1 cellular context compared by ENCODE assay signal in the genomic region with DNA sequence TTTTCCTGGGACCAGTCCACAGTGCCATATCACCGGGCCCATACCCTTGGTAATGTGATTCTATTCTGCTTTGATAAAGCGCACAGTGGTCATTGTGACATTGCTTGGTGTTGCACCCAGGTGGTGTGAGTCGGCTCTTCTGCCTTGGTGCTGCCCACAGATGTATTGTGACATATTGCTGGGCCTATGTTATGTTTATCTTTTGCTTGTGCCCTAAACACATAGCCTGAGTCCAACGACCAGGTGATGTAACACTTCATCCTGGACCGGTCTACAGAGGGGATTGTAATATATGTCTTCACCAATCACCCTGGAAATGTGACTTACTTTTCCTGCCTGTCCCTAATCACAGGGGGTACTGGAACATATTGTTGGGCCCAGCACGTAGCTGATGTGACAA.
A peak's percentile ranks its signal among the peaks of the same experiment; 100 is the strongest.
TF ChIP-seq lines count a peak whose summit lies in the region.

No MANE protein-coding gene starts in this region.

TF ChIP-seq in HepG2, 621 proteins besides CTCF, POLR2A, EP300 and RAD21 (continued from another document and continues in another):
- TF ChIP-seq, protein P1, sequence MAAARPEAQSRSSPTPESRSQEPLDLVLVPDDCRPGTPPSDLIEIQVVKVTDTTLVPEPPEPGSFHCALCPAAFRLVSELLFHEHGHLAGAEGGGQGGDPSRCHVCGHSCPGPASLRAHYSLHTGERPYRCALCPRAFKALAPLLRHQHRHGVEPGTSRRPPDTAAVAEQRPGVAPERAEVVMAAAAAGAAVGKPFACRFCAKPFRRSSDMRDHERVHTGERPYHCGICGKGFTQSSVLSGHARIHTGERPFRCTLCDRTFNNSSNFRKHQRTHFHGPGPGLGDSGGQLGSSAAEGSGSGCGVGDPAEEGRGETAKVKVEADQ (CRISPR knock-in tag; IDR thresholded peaks at IDR 0.05; ENCODE audit: borderline replicate concordance), result no peak
- TF ChIP-seq, protein P2, sequence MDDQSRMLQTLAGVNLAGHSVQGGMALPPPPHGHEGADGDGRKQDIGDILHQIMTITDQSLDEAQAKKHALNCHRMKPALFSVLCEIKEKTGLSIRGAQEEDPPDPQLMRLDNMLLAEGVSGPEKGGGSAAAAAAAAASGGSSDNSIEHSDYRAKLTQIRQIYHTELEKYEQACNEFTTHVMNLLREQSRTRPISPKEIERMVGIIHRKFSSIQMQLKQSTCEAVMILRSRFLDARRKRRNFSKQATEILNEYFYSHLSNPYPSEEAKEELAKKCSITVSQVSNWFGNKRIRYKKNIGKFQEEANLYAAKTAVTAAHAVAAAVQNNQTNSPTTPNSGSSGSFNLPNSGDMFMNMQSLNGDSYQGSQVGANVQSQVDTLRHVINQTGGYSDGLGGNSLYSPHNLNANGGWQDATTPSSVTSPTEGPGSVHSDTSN (CRISPR knock-in tag; IDR thresholded peaks at IDR 0.05; ENCODE audit: borderline replicate concordance), result no peak
- TF ChIP-seq SMC3 (IDR thresholded peaks at IDR 0.05; ENCODE audit: low read length) (peak; percentile 51), TARDBP (CRISPR knock-in tag; IDR thresholded peaks at IDR 0.05) (0 out of 2 replicates have a peak, but pooled peaks have one; percentile 20), CCDC6 (CRISPR knock-in tag; IDR thresholded peaks at IDR 0.05) (peak; percentile 48; the same call in 1 of the 2 replicates), NONO (IDR thresholded peaks at IDR 0.05) (no peak), NONO (CRISPR knock-in tag; conservative IDR thresholded peaks at IDR 0.05) (0 out of 2 replicates have a peak, but pooled peaks have one; percentile 37), FOXJ3 (CRISPR knock-in tag; IDR thresholded peaks at IDR 0.05; ENCODE audit: borderline replicate concordance) (peak; percentile 67; the same call in 1 of the 2 replicates), REPIN1 (CRISPR knock-in tag; IDR thresholded peaks at IDR 0.05; ENCODE audit: borderline replicate concordance, low read depth) (peak; percentile 40; the same call in 1 of the 2 replicates), POGZ (CRISPR knock-in tag; IDR thresholded peaks at IDR 0.05) (0 out of 2 replicates have a peak, but pooled peaks have one; percentile 39), ZNF552 (CRISPR knock-in tag; IDR thresholded peaks at IDR 0.05; ENCODE audit: borderline replicate concordance) (no peak), HIVEP1 (CRISPR knock-in tag; IDR thresholded peaks at IDR 0.05) (no peak), ATF7 (IDR thresholded peaks at IDR 0.05) (0 out of 2 replicates have a peak, but pooled peaks have one; percentile 9), ATF7 (CRISPR knock-in tag; IDR thresholded peaks at IDR 0.05) (no peak), TCF12 (IDR thresholded peaks at IDR 0.05) (no peak), TCF12 (CRISPR knock-in tag; IDR thresholded peaks at IDR 0.05) (no peak), ZFYVE20 (CRISPR knock-in tag; IDR thresholded peaks at IDR 0.05; ENCODE audit: borderline replicate concordance, low read depth) (no peak), JUNB (CRISPR knock-in tag; IDR thresholded peaks at IDR 0.05; ENCODE audit: borderline replicate concordance) (no peak), SKI (IDR thresholded peaks at IDR 0.05; ENCODE audit: partially characterized antibody) (peak; percentile 28), ZNF121 (CRISPR knock-in tag; IDR thresholded peaks at IDR 0.05) (no peak), ZFX (CRISPR knock-in tag; IDR thresholded peaks at IDR 0.05; ENCODE audit: low read depth) (peak; percentile 28; the same call in 1 of the 2 replicates), KLF15 (CRISPR knock-in tag; IDR thresholded peaks at IDR 0.05; ENCODE audit: borderline replicate concordance) (no peak), TAF1 (CRISPR knock-in tag; IDR thresholded peaks at IDR 0.05) (no peak), PHF20 (CRISPR knock-in tag; IDR thresholded peaks at IDR 0.05) (no peak), HNF4A (CRISPR knock-in tag; IDR thresholded peaks at IDR 0.05) (peak; percentile 90), SOX13 (IDR thresholded peaks at IDR 0.05) (no peak), SOX13 (CRISPR knock-in tag; conservative IDR thresholded peaks at IDR 0.05 in 1 of 2, IDR thresholded peaks at IDR 0.05 in 1 of 2) (peak in 1 of 2 experiments; percentile 48; a peak in 1 of 4 replicates)
- TF ChIP-seq, protein P3, sequence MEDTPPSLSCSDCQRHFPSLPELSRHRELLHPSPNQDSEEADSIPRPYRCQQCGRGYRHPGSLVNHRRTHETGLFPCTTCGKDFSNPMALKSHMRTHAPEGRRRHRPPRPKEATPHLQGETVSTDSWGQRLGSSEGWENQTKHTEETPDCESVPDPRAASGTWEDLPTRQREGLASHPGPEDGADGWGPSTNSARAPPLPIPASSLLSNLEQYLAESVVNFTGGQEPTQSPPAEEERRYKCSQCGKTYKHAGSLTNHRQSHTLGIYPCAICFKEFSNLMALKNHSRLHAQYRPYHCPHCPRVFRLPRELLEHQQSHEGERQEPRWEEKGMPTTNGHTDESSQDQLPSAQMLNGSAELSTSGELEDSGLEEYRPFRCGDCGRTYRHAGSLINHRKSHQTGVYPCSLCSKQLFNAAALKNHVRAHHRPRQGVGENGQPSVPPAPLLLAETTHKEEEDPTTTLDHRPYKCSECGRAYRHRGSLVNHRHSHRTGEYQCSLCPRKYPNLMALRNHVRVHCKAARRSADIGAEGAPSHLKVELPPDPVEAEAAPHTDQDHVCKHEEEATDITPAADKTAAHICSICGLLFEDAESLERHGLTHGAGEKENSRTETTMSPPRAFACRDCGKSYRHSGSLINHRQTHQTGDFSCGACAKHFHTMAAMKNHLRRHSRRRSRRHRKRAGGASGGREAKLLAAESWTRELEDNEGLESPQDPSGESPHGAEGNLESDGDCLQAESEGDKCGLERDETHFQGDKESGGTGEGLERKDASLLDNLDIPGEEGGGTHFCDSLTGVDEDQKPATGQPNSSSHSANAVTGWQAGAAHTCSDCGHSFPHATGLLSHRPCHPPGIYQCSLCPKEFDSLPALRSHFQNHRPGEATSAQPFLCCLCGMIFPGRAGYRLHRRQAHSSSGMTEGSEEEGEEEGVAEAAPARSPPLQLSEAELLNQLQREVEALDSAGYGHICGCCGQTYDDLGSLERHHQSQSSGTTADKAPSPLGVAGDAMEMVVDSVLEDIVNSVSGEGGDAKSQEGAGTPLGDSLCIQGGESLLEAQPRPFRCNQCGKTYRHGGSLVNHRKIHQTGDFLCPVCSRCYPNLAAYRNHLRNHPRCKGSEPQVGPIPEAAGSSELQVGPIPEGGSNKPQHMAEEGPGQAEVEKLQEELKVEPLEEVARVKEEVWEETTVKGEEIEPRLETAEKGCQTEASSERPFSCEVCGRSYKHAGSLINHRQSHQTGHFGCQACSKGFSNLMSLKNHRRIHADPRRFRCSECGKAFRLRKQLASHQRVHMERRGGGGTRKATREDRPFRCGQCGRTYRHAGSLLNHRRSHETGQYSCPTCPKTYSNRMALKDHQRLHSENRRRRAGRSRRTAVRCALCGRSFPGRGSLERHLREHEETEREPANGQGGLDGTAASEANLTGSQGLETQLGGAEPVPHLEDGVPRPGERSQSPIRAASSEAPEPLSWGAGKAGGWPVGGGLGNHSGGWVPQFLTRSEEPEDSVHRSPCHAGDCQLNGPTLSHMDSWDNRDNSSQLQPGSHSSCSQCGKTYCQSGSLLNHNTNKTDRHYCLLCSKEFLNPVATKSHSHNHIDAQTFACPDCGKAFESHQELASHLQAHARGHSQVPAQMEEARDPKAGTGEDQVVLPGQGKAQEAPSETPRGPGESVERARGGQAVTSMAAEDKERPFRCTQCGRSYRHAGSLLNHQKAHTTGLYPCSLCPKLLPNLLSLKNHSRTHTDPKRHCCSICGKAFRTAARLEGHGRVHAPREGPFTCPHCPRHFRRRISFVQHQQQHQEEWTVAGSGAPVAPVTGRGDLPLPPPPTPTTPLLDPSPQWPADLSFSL (CRISPR knock-in tag; IDR thresholded peaks at IDR 0.05), result no peak
- TF ChIP-seq, protein P4, sequence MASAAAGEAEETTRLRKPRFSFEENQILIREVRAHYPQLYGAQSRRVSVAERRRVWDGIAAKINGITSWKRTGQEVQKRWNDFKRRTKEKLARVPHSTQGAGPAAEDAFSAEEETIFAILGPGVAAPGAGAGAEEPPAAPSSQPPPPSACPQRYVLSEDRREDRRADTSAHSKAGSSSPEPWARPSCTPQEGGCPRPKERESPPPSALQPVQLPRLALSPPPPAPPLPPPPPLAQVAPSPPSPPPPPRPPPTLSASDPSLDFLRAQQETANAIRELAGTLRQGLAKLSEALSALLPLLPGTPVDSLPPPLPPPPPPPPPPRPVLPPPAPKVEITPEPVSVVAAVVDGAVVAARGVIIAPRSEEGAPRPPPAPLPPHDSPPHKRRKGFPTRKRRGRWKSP (CRISPR knock-in tag; IDR thresholded peaks at IDR 0.05), result no peak; the same call in 1 of the 2 replicates
- TF ChIP-seq, protein P5, sequence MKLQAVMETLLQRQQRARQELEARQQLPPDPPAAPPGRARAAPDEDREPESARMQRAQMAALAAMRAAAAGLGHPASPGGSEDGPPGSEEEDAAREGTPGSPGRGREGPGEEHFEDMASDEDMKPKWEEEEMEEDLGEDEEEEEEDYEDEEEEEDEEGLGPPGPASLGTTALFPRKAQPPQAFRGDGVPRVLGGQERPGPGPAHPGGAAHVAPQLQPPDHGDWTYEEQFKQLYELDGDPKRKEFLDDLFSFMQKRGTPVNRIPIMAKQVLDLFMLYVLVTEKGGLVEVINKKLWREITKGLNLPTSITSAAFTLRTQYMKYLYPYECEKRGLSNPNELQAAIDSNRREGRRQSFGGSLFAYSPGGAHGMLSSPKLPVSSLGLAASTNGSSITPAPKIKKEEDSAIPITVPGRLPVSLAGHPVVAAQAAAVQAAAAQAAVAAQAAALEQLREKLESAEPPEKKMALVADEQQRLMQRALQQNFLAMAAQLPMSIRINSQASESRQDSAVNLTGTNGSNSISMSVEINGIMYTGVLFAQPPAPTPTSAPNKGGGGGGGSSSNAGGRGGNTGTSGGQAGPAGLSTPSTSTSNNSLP (IDR thresholded peaks at IDR 0.05; ENCODE audit: low read depth, low read length), result peak; percentile 63; the same call in 1 of the 2 replicates
- TF ChIP-seq, protein P6, sequence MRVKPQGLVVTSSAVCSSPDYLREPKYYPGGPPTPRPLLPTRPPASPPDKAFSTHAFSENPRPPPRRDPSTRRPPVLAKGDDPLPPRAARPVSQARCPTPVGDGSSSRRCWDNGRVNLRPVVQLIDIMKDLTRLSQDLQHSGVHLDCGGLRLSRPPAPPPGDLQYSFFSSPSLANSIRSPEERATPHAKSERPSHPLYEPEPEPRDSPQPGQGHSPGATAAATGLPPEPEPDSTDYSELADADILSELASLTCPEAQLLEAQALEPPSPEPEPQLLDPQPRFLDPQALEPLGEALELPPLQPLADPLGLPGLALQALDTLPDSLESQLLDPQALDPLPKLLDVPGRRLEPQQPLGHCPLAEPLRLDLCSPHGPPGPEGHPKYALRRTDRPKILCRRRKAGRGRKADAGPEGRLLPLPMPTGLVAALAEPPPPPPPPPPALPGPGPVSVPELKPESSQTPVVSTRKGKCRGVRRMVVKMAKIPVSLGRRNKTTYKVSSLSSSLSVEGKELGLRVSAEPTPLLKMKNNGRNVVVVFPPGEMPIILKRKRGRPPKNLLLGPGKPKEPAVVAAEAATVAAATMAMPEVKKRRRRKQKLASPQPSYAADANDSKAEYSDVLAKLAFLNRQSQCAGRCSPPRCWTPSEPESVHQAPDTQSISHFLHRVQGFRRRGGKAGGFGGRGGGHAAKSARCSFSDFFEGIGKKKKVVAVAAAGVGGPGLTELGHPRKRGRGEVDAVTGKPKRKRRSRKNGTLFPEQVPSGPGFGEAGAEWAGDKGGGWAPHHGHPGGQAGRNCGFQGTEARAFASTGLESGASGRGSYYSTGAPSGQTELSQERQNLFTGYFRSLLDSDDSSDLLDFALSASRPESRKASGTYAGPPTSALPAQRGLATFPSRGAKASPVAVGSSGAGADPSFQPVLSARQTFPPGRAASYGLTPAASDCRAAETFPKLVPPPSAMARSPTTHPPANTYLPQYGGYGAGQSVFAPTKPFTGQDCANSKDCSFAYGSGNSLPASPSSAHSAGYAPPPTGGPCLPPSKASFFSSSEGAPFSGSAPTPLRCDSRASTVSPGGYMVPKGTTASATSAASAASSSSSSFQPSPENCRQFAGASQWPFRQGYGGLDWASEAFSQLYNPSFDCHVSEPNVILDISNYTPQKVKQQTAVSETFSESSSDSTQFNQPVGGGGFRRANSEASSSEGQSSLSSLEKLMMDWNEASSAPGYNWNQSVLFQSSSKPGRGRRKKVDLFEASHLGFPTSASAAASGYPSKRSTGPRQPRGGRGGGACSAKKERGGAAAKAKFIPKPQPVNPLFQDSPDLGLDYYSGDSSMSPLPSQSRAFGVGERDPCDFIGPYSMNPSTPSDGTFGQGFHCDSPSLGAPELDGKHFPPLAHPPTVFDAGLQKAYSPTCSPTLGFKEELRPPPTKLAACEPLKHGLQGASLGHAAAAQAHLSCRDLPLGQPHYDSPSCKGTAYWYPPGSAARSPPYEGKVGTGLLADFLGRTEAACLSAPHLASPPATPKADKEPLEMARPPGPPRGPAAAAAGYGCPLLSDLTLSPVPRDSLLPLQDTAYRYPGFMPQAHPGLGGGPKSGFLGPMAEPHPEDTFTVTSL (CRISPR knock-in tag; IDR thresholded peaks at IDR 0.05; ENCODE audit: borderline replicate concordance), result peak; percentile 71; the same call in 1 of the 2 replicates
- TF ChIP-seq, protein P7, sequence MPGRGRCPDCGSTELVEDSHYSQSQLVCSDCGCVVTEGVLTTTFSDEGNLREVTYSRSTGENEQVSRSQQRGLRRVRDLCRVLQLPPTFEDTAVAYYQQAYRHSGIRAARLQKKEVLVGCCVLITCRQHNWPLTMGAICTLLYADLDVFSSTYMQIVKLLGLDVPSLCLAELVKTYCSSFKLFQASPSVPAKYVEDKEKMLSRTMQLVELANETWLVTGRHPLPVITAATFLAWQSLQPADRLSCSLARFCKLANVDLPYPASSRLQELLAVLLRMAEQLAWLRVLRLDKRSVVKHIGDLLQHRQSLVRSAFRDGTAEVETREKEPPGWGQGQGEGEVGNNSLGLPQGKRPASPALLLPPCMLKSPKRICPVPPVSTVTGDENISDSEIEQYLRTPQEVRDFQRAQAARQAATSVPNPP (CRISPR knock-in tag; IDR thresholded peaks at IDR 0.05), result no peak
- TF ChIP-seq, protein P8, sequence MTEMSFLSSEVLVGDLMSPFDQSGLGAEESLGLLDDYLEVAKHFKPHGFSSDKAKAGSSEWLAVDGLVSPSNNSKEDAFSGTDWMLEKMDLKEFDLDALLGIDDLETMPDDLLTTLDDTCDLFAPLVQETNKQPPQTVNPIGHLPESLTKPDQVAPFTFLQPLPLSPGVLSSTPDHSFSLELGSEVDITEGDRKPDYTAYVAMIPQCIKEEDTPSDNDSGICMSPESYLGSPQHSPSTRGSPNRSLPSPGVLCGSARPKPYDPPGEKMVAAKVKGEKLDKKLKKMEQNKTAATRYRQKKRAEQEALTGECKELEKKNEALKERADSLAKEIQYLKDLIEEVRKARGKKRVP (CRISPR knock-in tag; IDR thresholded peaks at IDR 0.05), result peak in 1 of 2 experiments; percentile 94; a peak in 2 of 4 replicates
- TF ChIP-seq, protein P9, sequence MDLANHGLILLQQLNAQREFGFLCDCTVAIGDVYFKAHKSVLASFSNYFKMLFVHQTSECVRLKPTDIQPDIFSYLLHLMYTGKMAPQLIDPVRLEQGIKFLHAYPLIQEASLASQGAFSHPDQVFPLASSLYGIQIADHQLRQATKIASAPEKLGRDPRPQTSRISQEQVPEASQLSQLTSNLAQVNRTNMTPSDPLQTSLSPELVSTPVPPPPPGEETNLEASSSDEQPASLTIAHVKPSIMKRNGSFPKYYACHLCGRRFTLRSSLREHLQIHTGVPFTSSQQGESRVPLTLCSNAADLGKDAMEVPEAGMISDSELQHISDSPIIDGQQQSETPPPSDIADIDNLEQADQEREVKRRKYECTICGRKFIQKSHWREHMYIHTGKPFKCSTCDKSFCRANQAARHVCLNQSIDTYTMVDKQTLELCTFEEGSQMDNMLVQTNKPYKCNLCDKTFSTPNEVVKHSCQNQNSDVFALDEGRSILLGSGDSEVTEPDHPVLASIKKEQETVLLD (CRISPR knock-in tag; IDR thresholded peaks at IDR 0.05; ENCODE audit: low read depth), result no peak
